14 cellular contexts compared by ENCODE assay signal in the genomic region with DNA sequence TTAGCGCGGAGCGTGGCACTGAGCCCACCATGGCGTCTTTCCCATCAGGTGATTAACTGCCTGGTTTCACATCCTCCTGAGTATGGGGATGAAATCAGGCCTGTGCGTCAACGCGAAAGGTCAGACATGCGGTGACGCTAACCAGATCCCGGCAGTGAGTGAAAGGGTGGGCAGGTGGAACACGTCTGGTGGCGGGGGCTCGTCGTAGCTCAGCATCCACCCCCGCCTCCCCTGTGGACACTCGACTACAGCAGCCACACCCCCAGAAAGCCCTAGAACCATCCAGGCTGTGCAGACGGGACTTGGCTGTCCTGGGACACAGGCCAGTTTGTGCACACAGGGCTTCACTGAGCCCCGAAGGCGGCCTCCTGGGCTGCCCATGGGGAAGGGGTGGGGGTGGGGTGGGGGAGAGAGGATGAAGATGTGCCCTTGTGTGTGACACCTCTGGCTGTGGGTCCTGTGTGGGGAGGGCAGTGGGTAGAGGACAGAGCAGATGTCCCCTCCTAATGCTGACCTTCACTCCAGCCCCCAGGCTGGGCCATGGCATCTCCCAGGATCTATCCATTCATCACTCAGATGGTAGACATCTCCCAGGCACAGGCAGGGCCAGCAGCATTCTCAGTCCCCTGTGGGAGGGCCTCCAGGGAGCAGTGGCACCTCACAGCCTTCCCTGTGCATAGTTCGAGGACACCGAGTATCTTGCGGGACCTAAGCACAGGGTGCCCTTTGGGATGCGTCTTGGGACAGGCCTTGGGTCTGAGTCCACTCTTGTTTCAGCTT. TPM values are rescaled to one million over a fixed set of nuclear protein-coding genes. Genes with fewer than 3 reads are reported as not detected.
DNase-seq lines count a peak whose midpoint lies in the region; ATAC-seq and TF ChIP-seq lines count a peak whose summit lies in the region.
"Had no signal": no experiment of that assay in that cellular context is flagged by ENCODE, and none has a peak within 500 bp of the region (broad histone marks: within the 10 kb centered on the region; RNA-seq: fewer than 3 reads in every experiment).

No MANE protein-coding gene starts in this region.

- H3K4me1 ChIP-seq in mucosa of descending colon (ENCODE audit: low read depth) (no peaks in the 10 kb centered on the region), tibial nerve (peaks cover 0 to 41% (median 11%) of the 10 kb centered on the region in 4 donors)

- H3K4me3 ChIP-seq in fibroblast of mammary gland (ENCODE audit: control insufficient read depth, low read depth, low read length) (no peak overlapping the region), mucosa of descending colon (no peak overlapping the region), tibial nerve (no peak overlapping the region)
- H3K4me3 ChIP-seq: smooth muscle cell had no signal

- no peaks in the 10 kb centered on the region for H3K27me3 ChIP-seq in tibial nerve
- no peaks in the 10 kb centered on the region for H3K27me3 ChIP-seq in CD4-positive, alpha-beta T cell (ENCODE audit: control insufficient read depth, insufficient read depth, low read length)

- H3K4me1 Mint-ChIP-seq in activated CD8-positive, alpha-beta memory T cell treated with anti-CD3 and anti-CD28 coated beads, Interleukin-2, amount 10 ng/mL, durations not matched to agents 7 days and 5 days = peaks cover 5% of the 10 kb centered on the region
- H3K4me1 Mint-ChIP-seq in activated T-helper 17 cell treated with anti-CD3 and anti-CD28 coated beads, Interleukin-2, amount 50 U/mL, for 72 hours = no peaks in the 10 kb centered on the region
- H3K4me1 Mint-ChIP-seq in CD4-positive, alpha-beta T cell (ENCODE audit: low read depth) = no peaks in the 10 kb centered on the region

- no peak for TF ChIP-seq CTCF in fibroblast of mammary gland (conservative IDR thresholded peaks at IDR 0.05; ENCODE audit: control insufficient read depth, insufficient read depth, low read depth, low read length)
- TF ChIP-seq CTCF in mucosa of descending colon (IDR thresholded peaks at IDR 0.05) = no peak
- TF ChIP-seq CTCF in tibial nerve (IDR thresholded peaks at IDR 0.05) = no peak
- no peak for TF ChIP-seq CTCF in CD4-positive, alpha-beta T cell (IDR thresholded peaks at IDR 0.05)

- intact Hi-C loops in mucosa of descending colon (cut with DNase I, micrococcal nuclease) = no loop called here
- intact Hi-C loops in CD4-positive, alpha-beta T cell (cut with DNase I, micrococcal nuclease) = no loop called here

- DNase-seq in SHP77 treated with DMSO at 0.1 percent for 48 hours (lab: John Stamatoyannopoulos, UW) = peak; percentile 43
- peak; percentile 96 for DNase-seq in fibroblast of mammary gland (ENCODE audit: low read depth)
- peak; percentile 16 to 57 (median 48) for DNase-seq in mucosa of descending colon
- peak; percentile 40 to 42 for DNase-seq in tibial nerve (ENCODE audit: low spot score in 2 of 2)
- no peak for DNase-seq in activated CD8-positive, alpha-beta memory T cell treated with anti-CD3 and anti-CD28 coated beads, Interleukin-2, amount 10 ng/mL, durations not matched to agents 7 days and 5 days
- no peak for DNase-seq in CD4-positive, alpha-beta T cell
- DNase-seq: amniotic stem cell; HFFc6; mesendoderm; stimulated activated CD8-positive, alpha-beta memory T cell treated with anti-CD3 and anti-CD28 coated beads, Interleukin-4, amount 100 ng/mL, for 48 hours; T-helper 17 cell had no signal

- H3K27ac ChIP-seq in tibial nerve = peak overlapping the region in 2 of 4 donors; percentile 73 to 84
- no peak overlapping the region for H3K27ac ChIP-seq in CD4-positive, alpha-beta T cell (ENCODE audit: low read depth, low read length)

- H3K9me3 ChIP-seq in mucosa of descending colon = no peaks in the 10 kb centered on the region
- no peaks in the 10 kb centered on the region for H3K9me3 ChIP-seq in tibial nerve
- no peaks in the 10 kb centered on the region for H3K9me3 ChIP-seq in CD4-positive, alpha-beta T cell (ENCODE audit: control insufficient read depth, low read length)

- POLR2A ChIA-PET in CD4-positive, alpha-beta T cell (lab: Charles Lee) = no interaction called here

- CTCF ChIA-PET in activated CD8-positive, alpha-beta memory T cell treated with anti-CD3 and anti-CD28 coated beads, Interleukin-2, amount 10 ng/mL, durations not matched to agents 7 days and 5 days (lab: Charles Lee) = no interaction called here
- CTCF ChIA-PET in CD4-positive, alpha-beta T cell (lab: Charles Lee) = no interaction called here

- WGBS in tibial nerve, 2 donors = 80 to 85% methylated on average over 17 to 20 of the region's 23 CpGs

- no peak for TF ChIP-seq POLR2A in tibial nerve (IDR thresholded peaks at IDR 0.05)

- ATAC-seq in mucosa of descending colon (peak; percentile 38), GM18909 (IDR thresholded peaks at IDR 0.05; ENCODE audit: poor library complexity, unreplicated experiment) (no peak)
- ATAC-seq in activated CD8-positive, alpha-beta memory T cell treated with anti-CD3 and anti-CD28 coated beads, Interleukin-2, amount 10 ng/mL, durations not matched to agents 7 days and 5 days = no peak
- no peak for ATAC-seq in activated T-helper 17 cell treated with anti-CD3 and anti-CD28 coated beads, Interleukin-2, amount 50 U/mL, for 72 hours (replicated peaks)
- ATAC-seq in CD4-positive, alpha-beta T cell (ENCODE audit: poor library complexity) = no peak
- ATAC-seq: T-helper 17 cell had no signal

- TF ChIP-seq EP300 in tibial nerve (IDR thresholded peaks at IDR 0.05) = peak in 1 of 2 donors; percentile 25

- no peaks in the 10 kb centered on the region for H3K36me3 Mint-ChIP-seq in activated CD8-positive, alpha-beta memory T cell treated with anti-CD3 and anti-CD28 coated beads, Interleukin-2, amount 10 ng/mL, durations not matched to agents 7 days and 5 days
- no peaks in the 10 kb centered on the region for H3K36me3 Mint-ChIP-seq in activated T-helper 17 cell treated with anti-CD3 and anti-CD28 coated beads, Interleukin-2, amount 50 U/mL, for 72 hours (ENCODE audit: low read depth)
- H3K36me3 Mint-ChIP-seq in CD4-positive, alpha-beta T cell (ENCODE audit: low read depth) = no peaks in the 10 kb centered on the region

- H3K4me3 Mint-ChIP-seq in activated CD8-positive, alpha-beta memory T cell treated with anti-CD3 and anti-CD28 coated beads, Interleukin-2, amount 10 ng/mL, durations not matched to agents 7 days and 5 days = no peak overlapping the region
- H3K4me3 Mint-ChIP-seq in activated T-helper 17 cell treated with anti-CD3 and anti-CD28 coated beads, Interleukin-2, amount 50 U/mL, for 72 hours = no peak overlapping the region
- H3K4me3 Mint-ChIP-seq in CD4-positive, alpha-beta T cell = no peak overlapping the region
- H3K4me3 Mint-ChIP-seq: HFFc6, T-helper 17 cell had no signal

- no peaks in the 10 kb centered on the region for H3K27me3 Mint-ChIP-seq in activated CD8-positive, alpha-beta memory T cell treated with anti-CD3 and anti-CD28 coated beads, Interleukin-2, amount 10 ng/mL, durations not matched to agents 7 days and 5 days
- no peaks in the 10 kb centered on the region for H3K27me3 Mint-ChIP-seq in activated T-helper 17 cell treated with anti-CD3 and anti-CD28 coated beads, Interleukin-2, amount 50 U/mL, for 72 hours
- no peaks in the 10 kb centered on the region for H3K27me3 Mint-ChIP-seq in CD4-positive, alpha-beta T cell
- H3K27me3 Mint-ChIP-seq: T-helper 17 cell had no signal

- H3K36me3 ChIP-seq in mucosa of descending colon (ENCODE audit: low read depth) (no peaks in the 10 kb centered on the region), tibial nerve (no peaks in the 10 kb centered on the region)

- H3K27ac Mint-ChIP-seq in activated CD8-positive, alpha-beta memory T cell treated with anti-CD3 and anti-CD28 coated beads, Interleukin-2, amount 10 ng/mL, durations not matched to agents 7 days and 5 days = no peak overlapping the region
- no peak overlapping the region for H3K27ac Mint-ChIP-seq in activated T-helper 17 cell treated with anti-CD3 and anti-CD28 coated beads, Interleukin-2, amount 50 U/mL, for 72 hours
- no peak overlapping the region for H3K27ac Mint-ChIP-seq in CD4-positive, alpha-beta T cell
- H3K27ac Mint-ChIP-seq: HFFc6, T-helper 17 cell had no signal

- H3K9me3 Mint-ChIP-seq in activated CD8-positive, alpha-beta memory T cell treated with anti-CD3 and anti-CD28 coated beads, Interleukin-2, amount 10 ng/mL, durations not matched to agents 7 days and 5 days (ENCODE audit: low read depth) = no peaks in the 10 kb centered on the region
- H3K9me3 Mint-ChIP-seq in activated T-helper 17 cell treated with anti-CD3 and anti-CD28 coated beads, Interleukin-2, amount 50 U/mL, for 72 hours = no peaks in the 10 kb centered on the region
- no peaks in the 10 kb centered on the region for H3K9me3 Mint-ChIP-seq in CD4-positive, alpha-beta T cell
- H3K9me3 Mint-ChIP-seq: HFFc6 had no signal

RNA-seq across cellular contexts. Expression of a gene that starts 27.5 kb away (rescaled TPM):
- total RNA-seq in mucosa of descending colon (100 to 1,000 TPM in 1 of 3 donors, 10 to 100 TPM in 1, 1 to 10 TPM in 1; 4.9 to 154 (median 10.9) TPM), tibial nerve (100 to 1,000 TPM in 1 of 4 donors, 10 to 100 TPM in 3; 60.6 to 105 (median 76.2) TPM)
- 1 to 10 TPM in 1 of 2 experiments, under 1 TPM in 1; 0.64 to 3.9 TPM for total RNA-seq in activated CD8-positive, alpha-beta memory T cell treated with anti-CD3 and anti-CD28 coated beads, Interleukin-2, amount 10 ng/mL, durations not matched to agents 7 days and 5 days
- under 1 TPM in 1 of 2 donors, not detected in 1; 0.54 TPM for total RNA-seq in activated T-helper 17 cell treated with anti-CD3 and anti-CD28 coated beads, Interleukin-2, amount 50 U/mL, for 72 hours
- total RNA-seq in CD4-positive, alpha-beta T cell = not detected

Comparison
In these comparisons a context has a peak if more than half of its experiments do, and no peak if none do; other contexts are left out.
1. DNase-seq: peak in SHP77 treated with DMSO at 0.1 percent for 48 hours (single experiment), fibroblast of mammary gland (single experiment), mucosa of descending colon (3 of 3) and tibial nerve (2 of 2); none in activated CD8-positive, alpha-beta memory T cell treated with anti-CD3 and anti-CD28 coated beads, Interleukin-2, amount 10 ng/mL, durations not matched to agents 7 days and 5 days (single experiment) and CD4-positive, alpha-beta T cell (0 of 10).